17 cellular contexts compared by ENCODE assay signal in the genomic region with DNA sequence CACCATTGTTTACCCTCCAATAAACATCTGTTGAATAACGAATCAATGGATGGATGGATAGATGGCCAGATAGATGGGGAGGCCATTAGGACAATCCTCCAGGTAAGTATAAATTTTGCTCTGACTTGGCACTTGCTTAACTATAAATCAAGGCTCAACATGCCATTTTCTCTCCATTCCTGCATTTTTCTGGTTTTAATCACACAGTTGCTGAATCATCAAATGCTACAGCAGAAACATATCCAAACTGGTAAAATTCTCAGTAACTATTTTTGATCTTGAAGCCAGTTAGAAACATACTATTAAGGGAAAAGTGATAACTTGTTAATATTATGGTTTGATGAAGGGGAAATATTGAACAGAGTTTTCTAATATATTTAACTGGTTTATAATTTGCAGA.
"Had no signal": no experiment of that assay in that cellular context is flagged by ENCODE, and none has a peak within 500 bp of the region (broad histone marks: within the 10 kb centered on the region; RNA-seq: fewer than 3 reads in every experiment).

No MANE protein-coding gene starts in this region.

- H3K4me1 ChIP-seq: tibial artery, upper lobe of right lung, vagina had no signal

- H3K4me3 ChIP-seq: esophagus squamous epithelium, hepatocyte, tibial artery, upper lobe of right lung, vagina had no signal

- H3K4me1 Mint-ChIP-seq: naive thymus-derived CD8-positive, alpha-beta T cell; stimulated activated memory B cell treated with anti-CD40 and anti-IgM and Interleukin-4, amounts not matched to agents 10 μg/mL and 1 μg/mL and 100 μg/mL, for 72 hours had no signal

- H3K27me3 ChIP-seq: esophagus squamous epithelium, hepatocyte, tibial artery, upper lobe of right lung, vagina had no signal

- ATAC-seq: effector memory CD8-positive, alpha-beta T cell; naive thymus-derived CD8-positive, alpha-beta T cell; right cardiac atrium; stimulated activated memory B cell treated with anti-CD40 and anti-IgM and Interleukin-4, amounts not matched to agents 10 μg/mL and 1 μg/mL and 100 μg/mL, for 72 hours; upper lobe of right lung had no signal

- H3K4me3 Mint-ChIP-seq: effector memory CD8-positive, alpha-beta T cell; naive thymus-derived CD8-positive, alpha-beta T cell; stimulated activated memory B cell treated with anti-CD40 and anti-IgM and Interleukin-4, amounts not matched to agents 10 μg/mL and 1 μg/mL and 100 μg/mL, for 72 hours; stimulated activated naive CD8-positive, alpha-beta T cell treated with anti-CD3 and anti-CD28 coated beads, Interleukin-15, Interleukin-2, amounts not matched to agents 100 ng/mL and 50 ng/mL, for 24 hours had no signal

- H3K36me3 ChIP-seq: esophagus squamous epithelium, neutrophil, tibial artery, upper lobe of right lung, vagina had no signal

- H3K9me3 Mint-ChIP-seq: effector memory CD8-positive, alpha-beta T cell; naive thymus-derived CD8-positive, alpha-beta T cell; stimulated activated memory B cell treated with anti-CD40 and anti-IgM and Interleukin-4, amounts not matched to agents 10 μg/mL and 1 μg/mL and 100 μg/mL, for 72 hours; stimulated activated naive CD8-positive, alpha-beta T cell treated with anti-CD3 and anti-CD28 coated beads, Interleukin-15, Interleukin-2, amounts not matched to agents 100 ng/mL and 50 ng/mL, for 24 hours had no signal

- H3K36me3 Mint-ChIP-seq: stimulated activated memory B cell treated with anti-CD40 and anti-IgM and Interleukin-4, amounts not matched to agents 10 μg/mL and 1 μg/mL and 100 μg/mL, for 72 hours had no signal

- H3K27ac Mint-ChIP-seq: effector memory CD8-positive, alpha-beta T cell; naive thymus-derived CD8-positive, alpha-beta T cell; stimulated activated memory B cell treated with anti-CD40 and anti-IgM and Interleukin-4, amounts not matched to agents 10 μg/mL and 1 μg/mL and 100 μg/mL, for 72 hours; stimulated activated naive CD8-positive, alpha-beta T cell treated with anti-CD3 and anti-CD28 coated beads, Interleukin-15, Interleukin-2, amounts not matched to agents 100 ng/mL and 50 ng/mL, for 24 hours had no signal

- DNase-seq: effector memory CD8-positive, alpha-beta T cell; esophagus squamous epithelium; foreskin melanocyte; head of caudate nucleus; kidney glomerular epithelial cell; naive thymus-derived CD8-positive, alpha-beta T cell; posterior cingulate gyrus; right cardiac atrium; stimulated activated CD4-positive, alpha-beta T cell treated with anti-CD3 and anti-CD28 coated beads, Interleukin-4, amount 100 ng/mL, for 1 hour; stimulated activated CD8-positive, alpha-beta memory T cell treated with anti-CD3 and anti-CD28 coated beads, Interleukin-4, amount 100 ng/mL, for 48 hours; tibial artery; upper lobe of right lung had no signal

- H3K4me2 ChIP-seq: hepatocyte had no signal

- H3K27ac ChIP-seq: esophagus squamous epithelium, hepatocyte, neutrophil, tibial artery, upper lobe of right lung, vagina had no signal

- H2AFZ ChIP-seq: hepatocyte had no signal

- H3K79me2 ChIP-seq: hepatocyte had no signal

- H3K9me3 ChIP-seq: esophagus squamous epithelium, neutrophil, tibial artery, upper lobe of right lung, vagina had no signal
